ENCODE assay signal across 11 cellular contexts in the genomic region with DNA sequence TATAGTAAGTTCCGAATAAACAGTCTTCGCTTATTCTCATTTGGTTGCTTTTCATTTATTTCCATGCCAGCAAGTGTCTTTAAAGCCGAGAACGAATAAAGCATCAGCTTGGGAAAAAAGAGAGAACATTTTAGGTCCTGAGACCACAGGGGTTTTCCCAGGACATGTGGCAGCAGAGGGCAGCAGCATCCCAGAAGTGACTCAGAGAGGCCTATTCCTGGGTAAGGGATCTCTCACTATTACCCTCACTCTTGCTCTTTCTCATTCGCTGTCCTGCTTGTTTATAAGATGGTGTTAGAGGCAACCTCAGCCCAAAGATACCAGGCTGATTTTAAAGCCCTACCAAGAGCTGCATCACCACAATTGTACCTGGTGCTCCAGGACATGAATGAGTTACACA. TPM values are rescaled to one million over a fixed set of nuclear protein-coding genes. Genes with fewer than 3 reads are reported as not detected.
DNase-seq lines count a peak whose midpoint lies in the region; ATAC-seq, FAIRE-seq and TF ChIP-seq lines count a peak whose summit lies in the region.
"Not testable (repeated sequence)": the region's sequence is repeated elsewhere in the genome, so short reads cannot be mapped to it uniquely, and the experiment has no call there.
"Had no signal": no experiment of that assay in that cellular context is flagged by ENCODE, and none has a peak within 500 bp of the region (broad histone marks: within the 10 kb centered on the region; RNA-seq: fewer than 3 reads in every experiment).

No MANE protein-coding gene starts in this region.

- H3K4me1 ChIP-seq in HCT116 (ENCODE audit: control insufficient read depth in 1 of 2, insufficient read depth in 2 of 2, low read length in 2 of 2); heart left ventricle; HepG2 (ENCODE audit: insufficient read depth, low read length): not testable (repeated sequence)

- H2AFZ ChIP-seq in HCT116 (ENCODE audit: low read depth, low read length, poor library complexity, severe bottlenecking); HepG2 (ENCODE audit: low read length): not testable (repeated sequence)

- H3K9me2 ChIP-seq in HCT116 (ENCODE audit: insufficient read depth): not testable (repeated sequence)

- not testable (repeated sequence) for TF ChIP-seq RAD21 in HCT116 (IDR thresholded peaks at IDR 0.05; ENCODE audit: low read depth); HepG2 (CRISPR knock-in tag; IDR thresholded peaks at IDR 0.05)

- H3K9me3 ChIP-seq in HCT116 (ENCODE audit: control insufficient read depth in 1 of 2, insufficient read depth in 1 of 2, low read depth in 1 of 2, low read length in 2 of 2); heart left ventricle; HepG2 (ENCODE audit: low read length): not testable (repeated sequence)

- peak; percentile 77 for ATAC-seq in HCT116
- ATAC-seq in SK-N-SH treated with all-trans-retinoic acid at 6 μM for 48 hours: peak; percentile 79
- peak in 3 of 4 donors; percentile 45 to 66 (median 48) for ATAC-seq in heart left ventricle
- ATAC-seq in HepG2: peak; percentile 56; the same call in 1 of the 3 replicates

- TF ChIP-seq CTCF in D721Med (IDR thresholded peaks at IDR 0.05; ENCODE audit: insufficient read depth, missing control alignments); HCT116 (IDR thresholded peaks at IDR 0.05 in 2 of 3, conservative IDR thresholded peaks at IDR 0.05 in 1 of 3; ENCODE audit: borderline replicate concordance in 1 of 3, insufficient read depth in 1 of 3, low read depth in 2 of 3, low read length in 2 of 3); bronchial epithelial cell (IDR thresholded peaks at IDR 0.05; ENCODE audit: insufficient read depth, low read length, severe bottlenecking); heart left ventricle (IDR thresholded peaks at IDR 0.05); HepG2 (CRISPR knock-in tag; IDR thresholded peaks at IDR 0.05): not testable (repeated sequence)

- H3K36me3 ChIP-seq in HCT116 (ENCODE audit: control insufficient read depth in 1 of 2, insufficient read depth in 2 of 2, low read length in 2 of 2); bronchial epithelial cell (ENCODE audit: control insufficient read depth, insufficient read depth, low read length); heart left ventricle; HepG2 (replicated peaks in 1 of 2; ENCODE audit: control insufficient read depth in 1 of 2, insufficient read depth in 2 of 2, low read length in 2 of 2): not testable (repeated sequence)

- 14 to 54% (median 32%) methylated on average over 1 to 4 of the region's 5 CpGs for WGBS in heart left ventricle, 4 donors
- WGBS in HepG2 (ENCODE audit: low lambda C conversion rate): 0% methylated on average over 2 of the region's 5 CpGs

- not testable (repeated sequence) for BruUV-seq in HCT116 (replicated peaks; lab: Mats Ljungman, UMichigan); HepG2 (replicated peaks; lab: Mats Ljungman, UMichigan)

- not testable (repeated sequence) for H3K27me3 ChIP-seq in HCT116 (ENCODE audit: insufficient read depth, low read length); bronchial epithelial cell (ENCODE audit: control insufficient read depth, insufficient read depth, low read length); heart left ventricle; HepG2 (ENCODE audit: control insufficient read depth in 1 of 2, insufficient read depth in 2 of 2, low read length in 2 of 2)

- in situ Hi-C loops in HepG2 (cut with HindIII; ENCODE audit: extremely low pct_ligation_motif_present, low pct_unique_long_range_greater_than_20kb): not testable (repeated sequence)

- CTCF ChIA-PET in HCT116 (lab: Charles Lee); HepG2 (lab: Yijun Ruan, JAX; ENCODE audit: low intra/inter-chr PET ratio, low total read pairs): not testable (repeated sequence)

- not testable (repeated sequence) for H3K4me3 ChIP-seq in HCT116 (replicated peaks in 1 of 2; ENCODE audit: low read depth in 1 of 2, low read length in 2 of 2); bronchial epithelial cell (ENCODE audit: low read depth, low read length); heart left ventricle; HepG2 (replicated peaks in 1 of 3; ENCODE audit: insufficient read depth in 1 of 3, low read depth in 2 of 3, low read length in 3 of 3)

- DNase-seq in D721Med (ENCODE audit: insufficient read length, low spot score); HCT116 (ENCODE audit: low read depth, low spot score); bronchial epithelial cell (ENCODE audit: low read depth); heart left ventricle; HepG2 (ENCODE audit: low spot score); urothelium cell line (ENCODE audit: low spot score): not testable (repeated sequence)

- H3K79me2 ChIP-seq in HCT116 (ENCODE audit: insufficient read depth, low read length); HepG2 (ENCODE audit: insufficient read depth, low read length): not testable (repeated sequence)

- intact Hi-C loops in HCT116 (cut with micrococcal nuclease); heart left ventricle (cut with DNase I); HepG2 (cut with micrococcal nuclease; ENCODE audit: unreplicated experiment): not testable (repeated sequence)

- RAD21 ChIA-PET in HCT116 (lab: Charles Lee; ENCODE audit: low non-redundant PET in 1 of 2, low total read pairs in 2 of 2, uncharacterized antibody in 2 of 2, unreplicated experiment in 2 of 2): not testable (repeated sequence)

- H3K27ac ChIP-seq in HCT116 (ENCODE audit: low read depth, low read length); heart left ventricle; HepG2 (ENCODE audit: extremely low read length, insufficient read depth, low read length): not testable (repeated sequence)

- TF ChIP-seq EP300 in HepG2 (IDR thresholded peaks at IDR 0.05; ENCODE audit: low read depth in 2 of 2, low read length in 2 of 2); HepG2 (CRISPR knock-in tag; IDR thresholded peaks at IDR 0.05; ENCODE audit: borderline replicate concordance): not testable (repeated sequence)

- H3K9ac ChIP-seq in HCT116 (ENCODE audit: low read length); HepG2 (ENCODE audit: insufficient read depth, low read depth, low read length): not testable (repeated sequence)

- not testable (repeated sequence) for TF ChIP-seq POLR2A in HCT116 (IDR thresholded peaks at IDR 0.05; ENCODE audit: borderline replicate concordance, extremely low read depth, insufficient read depth, insufficient read length); heart left ventricle (IDR thresholded peaks at IDR 0.05); HepG2 (IDR thresholded peaks at IDR 0.05; ENCODE audit: insufficient read depth in 1 of 2, low read depth in 2 of 2, low read length in 2 of 2)

- peak; percentile 66 for FAIRE-seq in D721Med (lab: Jason Lieb, UNC)
- FAIRE-seq in bronchial epithelial cell (lab: Jason Lieb, UNC): peak; percentile 95
- peak; percentile 32 for FAIRE-seq in HepG2 (lab: Jason Lieb, UNC)
- FAIRE-seq in urothelium cell line (lab: Jason Lieb, UNC): peak; percentile 92

- H3K4me2 ChIP-seq in HCT116 (ENCODE audit: low read length); HepG2 (ENCODE audit: low read depth, low read length): not testable (repeated sequence)

- POLR2A ChIA-PET in HCT116 (lab: Charles Lee); HepG2 (lab: Yijun Ruan, JAX): not testable (repeated sequence)

- not testable (repeated sequence) for H4K20me1 ChIP-seq in HCT116 (ENCODE audit: insufficient read depth); HepG2 (ENCODE audit: insufficient read depth, low read length)

RNA-seq across cellular contexts. Expression of a gene that starts 7.2 kb away (rescaled TPM):
- total RNA-seq in HCT116 (2021; ENCODE audit: unreplicated experiment) (not detected), bronchial epithelial cell (not detected in 2 replicates), heart left ventricle (not detected), HepG2 (2016; rRNA removed; fragmentation: Illumina TruSeq; extraction: Trizol) (not detected in 2 replicates)
- not detected in 2 replicates for polyA plus RNA-seq in HCT116 (2012)
- polyA plus RNA-seq in heart left ventricle (not detected), HepG2 (2011; rRNA removed) (not detected in 2 replicates)
- not detected in 2 replicates for total RNA-seq in HepG2 (2016; cell fraction: cytosol; rRNA removed; fragmentation: Illumina TruSeq; extraction: Trizol; ENCODE audit: low read depth)
- not detected in 2 replicates for total RNA-seq in HepG2 (2016; cell fraction: insoluble cytoplasmic fraction; rRNA removed; fragmentation: Illumina TruSeq; extraction: Trizol)
- not detected in 2 replicates for total RNA-seq in HepG2 (2016; cell fraction: membrane; rRNA removed; fragmentation: Illumina TruSeq; extraction: Trizol)
- not detected in 2 replicates for total RNA-seq in HepG2 (2016; cell fraction: nucleus; rRNA removed; fragmentation: Illumina TruSeq; extraction: Trizol)
- not detected in 2 replicates for polyA plus RNA-seq in HepG2 (2011; cell fraction: cytosol; rRNA removed)
- not detected in 2 replicates for polyA plus RNA-seq in HepG2 (2011; cell fraction: nucleus; rRNA removed)
- polyA plus RNA-seq in HepG2 (2012): not detected in 2 replicates
- polyA plus RNA-seq in HepG2 (2016; cell fraction: cytosol; fragmentation: Illumina TruSeq; extraction: Trizol; ENCODE audit: low read depth): not detected in 2 replicates
- not detected in 2 replicates for polyA plus RNA-seq in HepG2 (2016; cell fraction: insoluble cytoplasmic fraction; fragmentation: Illumina TruSeq; extraction: Trizol; ENCODE audit: low read depth)
- not detected in 2 replicates for polyA plus RNA-seq in HepG2 (2016; cell fraction: membrane; fragmentation: Illumina TruSeq; extraction: Trizol; ENCODE audit: low read depth)
- not detected in 2 replicates for polyA plus RNA-seq in HepG2 (2016; cell fraction: nucleus; fragmentation: Illumina TruSeq; extraction: Trizol; ENCODE audit: insufficient read depth, low read depth)
- not detected in 2 replicates for polyA minus RNA-seq in HepG2 (2011; rRNA and poly(A)+ RNA removed; ENCODE audit: low replicate concordance)
- not detected in 2 replicates for polyA minus RNA-seq in HepG2 (2011; cell fraction: cytosol; rRNA and poly(A)+ RNA removed)
- not detected in 2 replicates for polyA minus RNA-seq in HepG2 (2011; cell fraction: nucleus; rRNA and poly(A)+ RNA removed)
- total RNA-seq: A172; CD4-positive, alpha-beta memory T cell had no signal
- polyA plus RNA-seq: AG04450; CD4-positive, alpha-beta memory T cell; IgD-negative memory B cell had no signal

RNA-seq across cellular contexts. Expression of a gene that starts 37.8 kb away (rescaled TPM):
- total RNA-seq in HCT116 (2021; ENCODE audit: unreplicated experiment): 17.0 TPM
- polyA plus RNA-seq in HCT116 (2012): 6.1 and 10.8 TPM in 2 replicates
- total RNA-seq in bronchial epithelial cell: not detected in 2 replicates
- total RNA-seq in heart left ventricle: 1 to 10 TPM in 1 of 9 donors, under 1 TPM in 2, not detected in 6; 0.66 to 1.3 (median 0.79) TPM
- polyA plus RNA-seq in heart left ventricle: under 1 TPM; 0.12 to 0.34 TPM
- total RNA-seq in HepG2 (2016; rRNA removed; fragmentation: Illumina TruSeq; extraction: Trizol): not detected in 2 replicates
- not detected in 2 replicates for total RNA-seq in HepG2 (2016; cell fraction: cytosol; rRNA removed; fragmentation: Illumina TruSeq; extraction: Trizol; ENCODE audit: low read depth)
- not detected in 2 replicates for total RNA-seq in HepG2 (2016; cell fraction: insoluble cytoplasmic fraction; rRNA removed; fragmentation: Illumina TruSeq; extraction: Trizol)
- not detected in 2 replicates for total RNA-seq in HepG2 (2016; cell fraction: membrane; rRNA removed; fragmentation: Illumina TruSeq; extraction: Trizol)
- not detected in 2 replicates for total RNA-seq in HepG2 (2016; cell fraction: nucleus; rRNA removed; fragmentation: Illumina TruSeq; extraction: Trizol)
- not detected in 2 replicates for polyA plus RNA-seq in HepG2 (2011; rRNA removed)
- polyA plus RNA-seq in HepG2 (2011; cell fraction: cytosol; rRNA removed): not detected in 2 replicates
- polyA plus RNA-seq in HepG2 (2011; cell fraction: nucleus; rRNA removed): not detected in 2 replicates
- not detected in 2 replicates for polyA plus RNA-seq in HepG2 (2012)
- polyA plus RNA-seq in HepG2 (2016; cell fraction: cytosol; fragmentation: Illumina TruSeq; extraction: Trizol; ENCODE audit: low read depth): not detected in 2 replicates
- not detected in 2 replicates for polyA plus RNA-seq in HepG2 (2016; cell fraction: insoluble cytoplasmic fraction; fragmentation: Illumina TruSeq; extraction: Trizol; ENCODE audit: low read depth)
- polyA plus RNA-seq in HepG2 (2016; cell fraction: membrane; fragmentation: Illumina TruSeq; extraction: Trizol; ENCODE audit: low read depth): not detected in 2 replicates
- polyA plus RNA-seq in HepG2 (2016; cell fraction: nucleus; fragmentation: Illumina TruSeq; extraction: Trizol; ENCODE audit: insufficient read depth, low read depth): not detected in 2 replicates
- polyA minus RNA-seq in HepG2 (2011; rRNA and poly(A)+ RNA removed; ENCODE audit: low replicate concordance): not detected in 2 replicates
- not detected in 2 replicates for polyA minus RNA-seq in HepG2 (2011; cell fraction: cytosol; rRNA and poly(A)+ RNA removed)
- polyA minus RNA-seq in HepG2 (2011; cell fraction: nucleus; rRNA and poly(A)+ RNA removed): 0.64 TPM in 1 of 2 replicates, not detected in the other
- total RNA-seq: CD4-positive, alpha-beta memory T cell had no signal
- polyA plus RNA-seq: CD4-positive, alpha-beta memory T cell; IgD-negative memory B cell had no signal

RNA-seq across cellular contexts. Expression of a gene that starts 39.0 kb away (rescaled TPM):
- total RNA-seq in HCT116 (2021; ENCODE audit: unreplicated experiment): not detected
- not detected in 2 replicates for polyA plus RNA-seq in HCT116 (2012)
- total RNA-seq in bronchial epithelial cell: not detected in 2 replicates
- total RNA-seq in heart left ventricle: not detected
- polyA plus RNA-seq in heart left ventricle: not detected
- not detected in 2 replicates for total RNA-seq in HepG2 (2016; rRNA removed; fragmentation: Illumina TruSeq; extraction: Trizol)
- not detected in 2 replicates for total RNA-seq in HepG2 (2016; cell fraction: cytosol; rRNA removed; fragmentation: Illumina TruSeq; extraction: Trizol; ENCODE audit: low read depth)
- not detected in 2 replicates for total RNA-seq in HepG2 (2016; cell fraction: insoluble cytoplasmic fraction; rRNA removed; fragmentation: Illumina TruSeq; extraction: Trizol)
- not detected in 2 replicates for total RNA-seq in HepG2 (2016; cell fraction: membrane; rRNA removed; fragmentation: Illumina TruSeq; extraction: Trizol)
- total RNA-seq in HepG2 (2016; cell fraction: nucleus; rRNA removed; fragmentation: Illumina TruSeq; extraction: Trizol): not detected in 2 replicates
- not detected in 2 replicates for polyA plus RNA-seq in HepG2 (2011; rRNA removed)
- not detected in 2 replicates for polyA plus RNA-seq in HepG2 (2011; cell fraction: cytosol; rRNA removed)
- not detected in 2 replicates for polyA plus RNA-seq in HepG2 (2011; cell fraction: nucleus; rRNA removed)
- not detected in 2 replicates for polyA plus RNA-seq in HepG2 (2012)
- polyA plus RNA-seq in HepG2 (2016; cell fraction: cytosol; fragmentation: Illumina TruSeq; extraction: Trizol; ENCODE audit: low read depth): not detected in 2 replicates
- polyA plus RNA-seq in HepG2 (2016; cell fraction: insoluble cytoplasmic fraction; fragmentation: Illumina TruSeq; extraction: Trizol; ENCODE audit: low read depth): not detected in 2 replicates
- not detected in 2 replicates for polyA plus RNA-seq in HepG2 (2016; cell fraction: membrane; fragmentation: Illumina TruSeq; extraction: Trizol; ENCODE audit: low read depth)
- not detected in 2 replicates for polyA plus RNA-seq in HepG2 (2016; cell fraction: nucleus; fragmentation: Illumina TruSeq; extraction: Trizol; ENCODE audit: insufficient read depth, low read depth)
- not detected in 2 replicates for polyA minus RNA-seq in HepG2 (2011; rRNA and poly(A)+ RNA removed; ENCODE audit: low replicate concordance)
- not detected in 2 replicates for polyA minus RNA-seq in HepG2 (2011; cell fraction: cytosol; rRNA and poly(A)+ RNA removed)
- polyA minus RNA-seq in HepG2 (2011; cell fraction: nucleus; rRNA and poly(A)+ RNA removed): not detected in 2 replicates
- total RNA-seq: CD4-positive, alpha-beta memory T cell had no signal
- polyA plus RNA-seq: AG04450; CD4-positive, alpha-beta memory T cell; IgD-negative memory B cell had no signal
